In genomic region chr19:10251792-10252694, GRCh38 we compare ENCODE assay signal across 8 cellular contexts. TPM values are rescaled to one million over a fixed set of nuclear protein-coding genes. Genes with fewer than 3 reads are reported as not detected.
A peak's percentile ranks its signal among the peaks of the same experiment; 100 is the strongest.
DNase-seq lines count a peak whose midpoint lies in the region; ATAC-seq, FAIRE-seq and TF ChIP-seq lines count a peak whose summit lies in the region.

TSS of gene MRPL4 (plus strand) at chr19:10252214. CDS start at chr19:10252254, 40 bp downstream.

- H3K4me1 ChIP-seq in psoas muscle: peaks cover 4% of the 10 kb centered on the region

- no peaks in the 10 kb centered on the region for H3K27me3 ChIP-seq in psoas muscle (ENCODE audit: insufficient read depth in 3 of 3, low read length in 2 of 3)

- H3K27ac ChIP-seq in angular gyrus (ENCODE audit: low read depth, low read length) (peak within 1 kb of the TSS; percentile 84), psoas muscle (peak within 1 kb of the TSS; percentile 89)

- no peak for TF ChIP-seq CTCF in psoas muscle (IDR thresholded peaks at IDR 0.05)

- H3K36me3 ChIP-seq in psoas muscle (ENCODE audit: insufficient read depth in 1 of 2, low read depth in 1 of 2): peaks cover 2 to 37% of the 10 kb centered on the region in 2 donors

- DNase-seq in NCI-H187 (lab: John Stamatoyannopoulos, UW) (peak; percentile 82 to 89), T-helper 2 cell (peak; percentile 83 to 99 (median 95)), left ventricle myocardium superior (peak; percentile 95), psoas muscle (peak; percentile 95 to 97), urothelium cell line (ENCODE audit: low spot score) (peak; percentile 91)

- WGBS in psoas muscle, 3 donors: 0% methylated on average over 63 to 77 of the region's 77 CpGs

- peak; percentile 88 for ATAC-seq in GM18498 (IDR thresholded peaks at IDR 0.05; ENCODE audit: unreplicated experiment)
- peak; percentile 73 for ATAC-seq in HG02938 (IDR thresholded peaks at IDR 0.05; ENCODE audit: unreplicated experiment)
- peak; percentile 93 for ATAC-seq in left ventricle myocardium superior
- ATAC-seq in psoas muscle: peak; percentile 95 to 97 (median 96)

- intact Hi-C loops in left ventricle myocardium superior (cut with micrococcal nuclease) (no loop called here), psoas muscle (cut with DNase I) (loop anchor here in 1 of 2 donors (2.0 to 5.0 kb wide), 3 partner anchors 59 to 320 kb away; partner anchors contain the start of gene EIF3G)

- H3K4me3 ChIP-seq in psoas muscle: peak within 1 kb of the TSS; percentile 93

- FAIRE-seq in urothelium cell line (lab: Jason Lieb, UNC): no peak

- no peaks in the 10 kb centered on the region for H3K9me3 ChIP-seq in psoas muscle

RNA-seq across cellular contexts. Expression of gene MRPL4, which starts in this region (rescaled TPM):
- total RNA-seq in left ventricle myocardium superior: 71.2 TPM
- total RNA-seq in psoas muscle: 10 to 100 TPM; 54.9 to 94.0 (median 58.9) TPM
- polyA plus RNA-seq in psoas muscle: 100 to 1,000 TPM in 1 of 3 donors, 10 to 100 TPM in 2; 78.1 to 191 (median 79.9) TPM

Comparison
In these comparisons a context has a peak if more than half of its experiments do, and no peak if none do; other contexts are left out.
1. Peak in every context shown above with its lines: DNase-seq, ATAC-seq, H3K4me3 ChIP-seq and H3K27ac ChIP-seq.